In genomic region chr17:49764559-49765180, GRCh38 we compare ENCODE assay signal across 7 cellular contexts. TPM values are rescaled to one million over a fixed set of nuclear protein-coding genes. Genes with fewer than 3 reads are reported as not detected.
A peak's percentile ranks its signal among the peaks of the same experiment; 100 is the strongest.
DNase-seq lines count a peak whose midpoint lies in the region; ATAC-seq, FAIRE-seq and TF ChIP-seq lines count a peak whose summit lies in the region.

No MANE protein-coding gene starts in this region.

- peak overlapping the region in 6 of 8 donors; percentile 74 to 92 (median 90) for H3K27ac ChIP-seq in spleen

- peak overlapping the region; percentile 73 for H3K27ac Mint-ChIP-seq in activated CD4-positive, alpha-beta memory T cell treated with anti-CD3 and anti-CD28 coated beads, Interleukin-2, amount 10 ng/mL, durations not matched to agents 7 days and 5 days

- H3K9ac ChIP-seq in iPS-15b (ENCODE audit: low read depth, low read length) = no peak overlapping the region

- TF ChIP-seq POLR2A in spleen (IDR thresholded peaks at IDR 0.05) = no peak

- H3K9me3 ChIP-seq in iPS-15b (ENCODE audit: control insufficient read depth, insufficient read depth, low read length) = no peaks in the 10 kb centered on the region
- H3K9me3 ChIP-seq in spleen = no peaks in the 10 kb centered on the region

- no peaks in the 10 kb centered on the region for H3K4me1 ChIP-seq in iPS-15b (ENCODE audit: control insufficient read depth, insufficient read depth, low read length)
- peaks cover 28 to 48% (median 37%) of the 10 kb centered on the region in 6 donors for H3K4me1 ChIP-seq in spleen

- peaks cover 47% of the 10 kb centered on the region for H3K4me1 Mint-ChIP-seq in activated CD4-positive, alpha-beta memory T cell treated with anti-CD3 and anti-CD28 coated beads, Interleukin-2, amount 10 ng/mL, durations not matched to agents 7 days and 5 days

- no peak for DNase-seq in activated CD4-positive, alpha-beta memory T cell treated with anti-CD3 and anti-CD28 coated beads, Interleukin-2, amount 10 ng/mL, durations not matched to agents 7 days and 5 days
- no peak for DNase-seq in spleen
- DNase-seq in amniotic stem cell (lab: John Stamatoyannopoulos, UW) = no peak
- no peak for DNase-seq in amygdala (lab: John Stamatoyannopoulos, UW)
- no peak for DNase-seq in urothelium cell line (ENCODE audit: low spot score)

- H3K4me3 ChIP-seq in iPS-15b (ENCODE audit: low read depth, low read length) (peak overlapping the region; percentile 47), spleen (peak overlapping the region in 7 of 8 donors; percentile 67 to 96 (median 90))

- 29 to 39% (median 33%) methylated on average over 8 of the region's 8 CpGs for WGBS in spleen, 5 donors

- H3K27me3 ChIP-seq in iPS-15b (ENCODE audit: control insufficient read depth, insufficient read depth, low read length) (peaks cover 13% of the 10 kb centered on the region), spleen (replicated peaks in 1 of 7) (no peaks in the 10 kb centered on the region)

- POLR2A ChIA-PET in activated CD4-positive, alpha-beta memory T cell treated with anti-CD3 and anti-CD28 coated beads, Interleukin-2, amount 10 ng/mL, durations not matched to agents 7 days and 5 days (lab: Charles Lee) = interaction anchor here (0.6 to 11.0 kb wide), 13 partner anchors 10 to 87 kb away, joined by 3 to 196 read pairs (median 6); partner anchors contain the start of genes KAT7, SLC35B1 and SPOP

- peaks cover 31% of the 10 kb centered on the region for H3K27me3 Mint-ChIP-seq in activated CD4-positive, alpha-beta memory T cell treated with anti-CD3 and anti-CD28 coated beads, Interleukin-2, amount 10 ng/mL, durations not matched to agents 7 days and 5 days

- peak overlapping the region; percentile 85 for H3K4me3 Mint-ChIP-seq in activated CD4-positive, alpha-beta memory T cell treated with anti-CD3 and anti-CD28 coated beads, Interleukin-2, amount 10 ng/mL, durations not matched to agents 7 days and 5 days

- no peaks in the 10 kb centered on the region for H3K36me3 ChIP-seq in iPS-15b (ENCODE audit: control insufficient read depth, insufficient read depth, low read length)
- peaks cover 0 to 9% (median 0%) of the 10 kb centered on the region in 6 donors for H3K36me3 ChIP-seq in spleen

- intact Hi-C loops in spleen (cut with DNase I; ENCODE audit: low total_unique reads) = no loop called here

- peak in 1 of 11 experiments; percentile 1 for TF ChIP-seq CTCF in spleen (IDR thresholded peaks at IDR 0.05 in 8 of 11, conservative IDR thresholded peaks at IDR 0.05 in 3 of 11)

- FAIRE-seq in urothelium cell line (lab: Jason Lieb, UNC) = no peak

- CTCF ChIA-PET in activated CD4-positive, alpha-beta memory T cell treated with anti-CD3 and anti-CD28 coated beads, Interleukin-2, amount 10 ng/mL, durations not matched to agents 7 days and 5 days (lab: Charles Lee) = interaction anchor here (0.7 to 5.1 kb wide), 13 partner anchors 9 to 234 kb away, joined by 3 to 38 read pairs (median 5); partner anchors contain the start of gene SLC35B1

- peaks cover 15% of the 10 kb centered on the region for H3K36me3 Mint-ChIP-seq in activated CD4-positive, alpha-beta memory T cell treated with anti-CD3 and anti-CD28 coated beads, Interleukin-2, amount 10 ng/mL, durations not matched to agents 7 days and 5 days (ENCODE audit: low read depth)

- ATAC-seq in HG03565 (IDR thresholded peaks at IDR 0.05; ENCODE audit: unreplicated experiment) = peak; percentile 5

- no peaks in the 10 kb centered on the region for H3K9me3 Mint-ChIP-seq in activated CD4-positive, alpha-beta memory T cell treated with anti-CD3 and anti-CD28 coated beads, Interleukin-2, amount 10 ng/mL, durations not matched to agents 7 days and 5 days

RNA-seq across cellular contexts. Expression of gene FAM117A, which starts 0.7 kb away (rescaled TPM):
- total RNA-seq in activated CD4-positive, alpha-beta memory T cell treated with anti-CD3 and anti-CD28 coated beads, Interleukin-2, amount 10 ng/mL, durations not matched to agents 7 days and 5 days = 10 to 100 TPM; 61.0 to 62.0 TPM
- total RNA-seq in spleen = 10 to 100 TPM; 43.1 to 87.4 (median 47.8) TPM
- polyA plus RNA-seq in spleen = 10 to 100 TPM; 15.6 to 36.7 (median 17.5) TPM

RNA-seq across cellular contexts. Expression of gene KAT7, which starts 23.8 kb away (rescaled TPM):
- 10 to 100 TPM; 79.8 to 80.2 TPM for total RNA-seq in activated CD4-positive, alpha-beta memory T cell treated with anti-CD3 and anti-CD28 coated beads, Interleukin-2, amount 10 ng/mL, durations not matched to agents 7 days and 5 days
- 10 to 100 TPM; 38.1 to 81.2 (median 65.0) TPM for total RNA-seq in spleen
- polyA plus RNA-seq in spleen = 10 to 100 TPM in 1 of 3 donors, 1 to 10 TPM in 2; 5.9 to 11.4 (median 8.0) TPM

RNA-seq across cellular contexts. Expression of gene SLC35B1, which starts 56.9 kb away (rescaled TPM):
- total RNA-seq in activated CD4-positive, alpha-beta memory T cell treated with anti-CD3 and anti-CD28 coated beads, Interleukin-2, amount 10 ng/mL, durations not matched to agents 7 days and 5 days = 10 to 100 TPM; 50.4 TPM
- 10 to 100 TPM; 37.0 to 69.9 (median 48.5) TPM for total RNA-seq in spleen
- 10 to 100 TPM; 23.7 to 42.0 (median 37.5) TPM for polyA plus RNA-seq in spleen
